ENCODE assay signal across 8 cellular contexts in genomic region chr6:16331328-16332174, GRCh38.
DNase-seq lines count a peak whose midpoint lies in the region; ATAC-seq and TF ChIP-seq lines count a peak whose summit lies in the region.

No MANE protein-coding gene starts in this region.

- H3K27me3 Mint-ChIP-seq in activated T-cell treated with anti-CD3 and anti-CD28 coated beads, Interleukin-2, amount 50 U/mL, for 24 hours, result no peaks in the 10 kb centered on the region
- no peaks in the 10 kb centered on the region for H3K27me3 Mint-ChIP-seq in neural crest cell (ENCODE audit: low read depth)

- H3K4me2 ChIP-seq in OCI-LY7 (ENCODE audit: low read length) (peak overlapping the region; percentile 27; the same call in 1 of the 2 replicates), fibroblast of lung (ENCODE audit: extremely low read depth, insufficient read depth, low read length) (peak overlapping the region; percentile 13)

- no TSS peak for BruUV-seq in OCI-LY7 (replicated peaks; lab: Mats Ljungman, UMichigan)

- peaks cover 7% of the 10 kb centered on the region for H3K4me1 Mint-ChIP-seq in activated T-cell treated with anti-CD3 and anti-CD28 coated beads, Interleukin-2, amount 50 U/mL, for 24 hours (ENCODE audit: low read depth)
- H3K4me1 Mint-ChIP-seq in neural crest cell, result no peaks in the 10 kb centered on the region

- H3K4me1 ChIP-seq in OCI-LY7 (ENCODE audit: insufficient read depth, low read length, poor library complexity, severe bottlenecking), result peaks cover 5% of the 10 kb centered on the region
- H3K4me1 ChIP-seq in fibroblast of lung (ENCODE audit: control insufficient read depth, extremely low read depth, insufficient read depth, low read length), result peaks cover 36% of the 10 kb centered on the region

- intact Hi-C loops in OCI-LY7 (cut with micrococcal nuclease; ENCODE audit: unreplicated experiment), result loop anchor here (1.0 to 2.0 kb wide), 6 partner anchors 77 to 633 kb away; no protein-coding TSS in a partner anchor

- DNase-seq in AML-193 (lab: John Stamatoyannopoulos, UW), result peak; percentile 75 to 83
- DNase-seq in HL-60 (ENCODE audit: low read depth in 1 of 2, low spot score in 1 of 2), result peak; percentile 56 to 58
- DNase-seq in OCI-LY7 (ENCODE audit: low spot score), result peak; percentile 63
- DNase-seq in activated T-cell treated with anti-CD3 and anti-CD28 coated beads, Interleukin-2, amount 50 U/mL, for 24 hours, result peak; percentile 64
- DNase-seq in fibroblast of lung (ENCODE audit: low read depth in 2 of 2), result peak; percentile 73 to 83
- DNase-seq in neural crest cell (ENCODE audit: low read depth, low spot score), result peak; percentile 63
- peak; percentile 94 for DNase-seq in superior temporal gyrus (ENCODE audit: extremely low spot score)

- H3K9ac ChIP-seq in fibroblast of lung (ENCODE audit: insufficient read depth, low read length), result no peak overlapping the region

- no peaks in the 10 kb centered on the region for H3K9me3 Mint-ChIP-seq in activated T-cell treated with anti-CD3 and anti-CD28 coated beads, Interleukin-2, amount 50 U/mL, for 24 hours
- no peaks in the 10 kb centered on the region for H3K9me3 Mint-ChIP-seq in neural crest cell

- no peak overlapping the region for H3K27ac ChIP-seq in HL-60 (replicated peaks)
- no peak overlapping the region for H3K27ac ChIP-seq in OCI-LY7 (ENCODE audit: low read depth, low read length, poor library complexity, severe bottlenecking)
- peak overlapping the region; percentile 5 for H3K27ac ChIP-seq in fibroblast of lung (ENCODE audit: insufficient read depth, low read length)

- no peaks in the 10 kb centered on the region for H3K9me3 ChIP-seq in OCI-LY7 (ENCODE audit: low read length)
- no peaks in the 10 kb centered on the region for H3K9me3 ChIP-seq in fibroblast of lung (ENCODE audit: control insufficient read depth, insufficient read depth, low read depth, low read length)

- peaks cover 21% of the 10 kb centered on the region for H3K36me3 Mint-ChIP-seq in activated T-cell treated with anti-CD3 and anti-CD28 coated beads, Interleukin-2, amount 50 U/mL, for 24 hours (ENCODE audit: low read depth)
- no peaks in the 10 kb centered on the region for H3K36me3 Mint-ChIP-seq in neural crest cell (ENCODE audit: low read depth)

- H3K79me2 ChIP-seq in OCI-LY7 (ENCODE audit: insufficient read depth, low read depth, low read length) (no peaks in the 10 kb centered on the region), fibroblast of lung (ENCODE audit: control insufficient read depth, insufficient read depth, low read length) (no peaks in the 10 kb centered on the region)

- H3K27me3 ChIP-seq in HL-60 (ENCODE audit: insufficient read depth, poor library complexity, severe bottlenecking) (no peaks in the 10 kb centered on the region), fibroblast of lung (ENCODE audit: control insufficient read depth, insufficient read depth, low read length) (no peaks in the 10 kb centered on the region)

- H4K20me1 ChIP-seq in OCI-LY7 (ENCODE audit: insufficient read depth, low read length) (no peaks in the 10 kb centered on the region), fibroblast of lung (ENCODE audit: control insufficient read depth, extremely low read depth, insufficient read depth, low read length) (no peaks in the 10 kb centered on the region)

- ATAC-seq in GM18907 (IDR thresholded peaks at IDR 0.05; ENCODE audit: unreplicated experiment), result peak; percentile 56

- CTCF ChIA-PET in OCI-LY7 (lab: Charles Lee; ENCODE audit: unreplicated experiment), result no interaction called here

- H3K4me3 ChIP-seq in HL-60 (replicated peaks; ENCODE audit: insufficient read depth, low read length) (no peak overlapping the region), OCI-LY7 (ENCODE audit: low read depth, low read length, poor library complexity, severe bottlenecking) (no peak overlapping the region), fibroblast of lung (replicated peaks in 1 of 4; ENCODE audit: control extremely low read depth in 1 of 4, insufficient read depth in 1 of 4, low read depth in 3 of 4, low read length in 4 of 4) (no peak overlapping the region)

- no peaks in the 10 kb centered on the region for H3K36me3 ChIP-seq in OCI-LY7 (ENCODE audit: insufficient read depth, low read length)
- H3K36me3 ChIP-seq in fibroblast of lung (ENCODE audit: control insufficient read depth, insufficient read depth, low read length), result peaks cover 6% of the 10 kb centered on the region

- H3K9me2 ChIP-seq in OCI-LY7 (ENCODE audit: insufficient read depth, low read length), result no peaks in the 10 kb centered on the region

- TF ChIP-seq CTCF in HL-60 (IDR thresholded peaks at IDR 0.05; ENCODE audit: insufficient read depth, low read length) (peak; percentile 94), OCI-LY7 (conservative IDR thresholded peaks at IDR 0.05; ENCODE audit: low read length) (peak; percentile 96), fibroblast of lung (conservative IDR thresholded peaks at IDR 0.05 in 1 of 2, IDR thresholded peaks at IDR 0.05 in 1 of 2; ENCODE audit: low read depth in 1 of 2, low read length in 2 of 2) (peak; percentile 90 to 99), neural crest cell (conservative IDR thresholded peaks at IDR 0.05) (peak; percentile 91)

- no peak overlapping the region; the same call in 1 of the 2 replicates for H2AFZ ChIP-seq in OCI-LY7 (ENCODE audit: low read length)
- H2AFZ ChIP-seq in fibroblast of lung (ENCODE audit: low read length), result no peak overlapping the region

- POLR2A ChIA-PET in OCI-LY7 (lab: Charles Lee), result interaction anchor here (0.7 kb wide), 1 partner anchor 21 kb away, joined by 3 read pairs; no protein-coding TSS in a partner anchor

- H3K4me3 Mint-ChIP-seq in activated T-cell treated with anti-CD3 and anti-CD28 coated beads, Interleukin-2, amount 50 U/mL, for 24 hours, result no peak overlapping the region
- H3K4me3 Mint-ChIP-seq in neural crest cell, result no peak overlapping the region

- no peak overlapping the region for H3K27ac Mint-ChIP-seq in activated T-cell treated with anti-CD3 and anti-CD28 coated beads, Interleukin-2, amount 50 U/mL, for 24 hours
- H3K27ac Mint-ChIP-seq in neural crest cell (ENCODE audit: unreplicated experiment), result no peak overlapping the region
